Comparison of ENCODE assay signal across 2 cellular contexts in the genomic region with DNA sequence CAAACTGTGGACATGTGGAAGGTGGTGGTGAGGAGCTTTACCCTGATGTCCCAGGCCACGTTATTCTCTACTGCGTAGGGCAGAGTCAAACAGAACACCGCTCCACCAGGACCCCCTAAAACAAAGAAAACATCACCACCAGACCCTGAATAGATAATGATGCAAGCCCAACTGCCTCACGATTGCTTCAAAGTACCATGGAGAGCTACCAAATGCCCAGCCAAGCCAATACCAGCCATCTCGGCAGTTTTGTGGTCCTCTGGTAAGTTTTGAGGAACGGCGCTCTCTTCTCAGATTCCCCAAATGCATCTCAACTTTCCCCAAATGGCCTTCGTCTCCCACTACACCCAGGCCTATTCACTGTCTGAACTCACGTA.
TF ChIP-seq lines count a peak whose summit lies in the region.

No MANE protein-coding gene starts in this region.

TF ChIP-seq in SK-N-SH, 30 proteins besides CTCF, POLR2A, EP300 and RAD21 (continued from another document):
- TF ChIP-seq, protein P1, sequence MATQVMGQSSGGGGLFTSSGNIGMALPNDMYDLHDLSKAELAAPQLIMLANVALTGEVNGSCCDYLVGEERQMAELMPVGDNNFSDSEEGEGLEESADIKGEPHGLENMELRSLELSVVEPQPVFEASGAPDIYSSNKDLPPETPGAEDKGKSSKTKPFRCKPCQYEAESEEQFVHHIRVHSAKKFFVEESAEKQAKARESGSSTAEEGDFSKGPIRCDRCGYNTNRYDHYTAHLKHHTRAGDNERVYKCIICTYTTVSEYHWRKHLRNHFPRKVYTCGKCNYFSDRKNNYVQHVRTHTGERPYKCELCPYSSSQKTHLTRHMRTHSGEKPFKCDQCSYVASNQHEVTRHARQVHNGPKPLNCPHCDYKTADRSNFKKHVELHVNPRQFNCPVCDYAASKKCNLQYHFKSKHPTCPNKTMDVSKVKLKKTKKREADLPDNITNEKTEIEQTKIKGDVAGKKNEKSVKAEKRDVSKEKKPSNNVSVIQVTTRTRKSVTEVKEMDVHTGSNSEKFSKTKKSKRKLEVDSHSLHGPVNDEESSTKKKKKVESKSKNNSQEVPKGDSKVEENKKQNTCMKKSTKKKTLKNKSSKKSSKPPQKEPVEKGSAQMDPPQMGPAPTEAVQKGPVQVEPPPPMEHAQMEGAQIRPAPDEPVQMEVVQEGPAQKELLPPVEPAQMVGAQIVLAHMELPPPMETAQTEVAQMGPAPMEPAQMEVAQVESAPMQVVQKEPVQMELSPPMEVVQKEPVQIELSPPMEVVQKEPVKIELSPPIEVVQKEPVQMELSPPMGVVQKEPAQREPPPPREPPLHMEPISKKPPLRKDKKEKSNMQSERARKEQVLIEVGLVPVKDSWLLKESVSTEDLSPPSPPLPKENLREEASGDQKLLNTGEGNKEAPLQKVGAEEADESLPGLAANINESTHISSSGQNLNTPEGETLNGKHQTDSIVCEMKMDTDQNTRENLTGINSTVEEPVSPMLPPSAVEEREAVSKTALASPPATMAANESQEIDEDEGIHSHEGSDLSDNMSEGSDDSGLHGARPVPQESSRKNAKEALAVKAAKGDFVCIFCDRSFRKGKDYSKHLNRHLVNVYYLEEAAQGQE (IDR thresholded peaks at IDR 0.05; ENCODE audit: low read depth, low read length) = peak; percentile 90
- no peak for TF ChIP-seq CHD2 (IDR thresholded peaks at IDR 0.05; ENCODE audit: low read length, partially characterized antibody)
- no peak for TF ChIP-seq MEF2A (IDR thresholded peaks at IDR 0.05; ENCODE audit: borderline replicate concordance, low read depth)
- TF ChIP-seq JUND (IDR thresholded peaks at IDR 0.05) = no peak
- TF ChIP-seq TEAD4 (IDR thresholded peaks at IDR 0.05; ENCODE audit: borderline replicate concordance, insufficient read depth) = no peak
- no peak for TF ChIP-seq FOSL2 (IDR thresholded peaks at IDR 0.05; ENCODE audit: borderline replicate concordance, low read depth)
- TF ChIP-seq RXRA (IDR thresholded peaks at IDR 0.05; ENCODE audit: borderline replicate concordance, low read depth) = no peak

TF ChIP-seq in SK-N-SH treated with all-trans-retinoic acid at 6 μM for 48 hours, 23 proteins besides CTCF, POLR2A, EP300 and RAD21 (continued from another document):
- TF ChIP-seq ARNTL (CRISPR knock-in tag; IDR thresholded peaks at IDR 0.05; ENCODE audit: borderline replicate concordance, low read depth) = no peak
- no peak for TF ChIP-seq CSDC2 (CRISPR knock-in tag; IDR thresholded peaks at IDR 0.05)
- TF ChIP-seq, protein P2, sequence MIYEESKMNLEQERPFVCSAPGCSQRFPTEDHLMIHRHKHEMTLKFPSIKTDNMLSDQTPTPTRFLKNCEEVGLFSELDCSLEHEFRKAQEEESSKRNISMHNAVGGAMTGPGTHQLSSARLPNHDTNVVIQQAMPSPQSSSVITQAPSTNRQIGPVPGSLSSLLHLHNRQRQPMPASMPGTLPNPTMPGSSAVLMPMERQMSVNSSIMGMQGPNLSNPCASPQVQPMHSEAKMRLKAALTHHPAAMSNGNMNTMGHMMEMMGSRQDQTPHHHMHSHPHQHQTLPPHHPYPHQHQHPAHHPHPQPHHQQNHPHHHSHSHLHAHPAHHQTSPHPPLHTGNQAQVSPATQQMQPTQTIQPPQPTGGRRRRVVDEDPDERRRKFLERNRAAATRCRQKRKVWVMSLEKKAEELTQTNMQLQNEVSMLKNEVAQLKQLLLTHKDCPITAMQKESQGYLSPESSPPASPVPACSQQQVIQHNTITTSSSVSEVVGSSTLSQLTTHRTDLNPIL (CRISPR knock-in tag; IDR thresholded peaks at IDR 0.05; ENCODE audit: low read depth) = no peak
- TF ChIP-seq, protein P3, sequence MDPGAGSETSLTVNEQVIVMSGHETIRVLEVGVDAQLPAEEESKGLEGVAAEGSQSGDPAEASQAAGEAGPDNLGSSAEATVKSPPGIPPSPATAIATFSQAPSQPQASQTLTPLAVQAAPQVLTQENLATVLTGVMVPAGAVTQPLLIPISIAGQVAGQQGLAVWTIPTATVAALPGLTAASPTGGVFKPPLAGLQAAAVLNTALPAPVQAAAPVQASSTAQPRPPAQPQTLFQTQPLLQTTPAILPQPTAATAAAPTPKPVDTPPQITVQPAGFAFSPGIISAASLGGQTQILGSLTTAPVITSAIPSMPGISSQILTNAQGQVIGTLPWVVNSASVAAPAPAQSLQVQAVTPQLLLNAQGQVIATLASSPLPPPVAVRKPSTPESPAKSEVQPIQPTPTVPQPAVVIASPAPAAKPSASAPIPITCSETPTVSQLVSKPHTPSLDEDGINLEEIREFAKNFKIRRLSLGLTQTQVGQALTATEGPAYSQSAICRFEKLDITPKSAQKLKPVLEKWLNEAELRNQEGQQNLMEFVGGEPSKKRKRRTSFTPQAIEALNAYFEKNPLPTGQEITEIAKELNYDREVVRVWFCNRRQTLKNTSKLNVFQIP (CRISPR knock-in tag; IDR thresholded peaks at IDR 0.05; ENCODE audit: borderline replicate concordance, low read depth) = no peak
- no peak for TF ChIP-seq SNAI2 (CRISPR knock-in tag; IDR thresholded peaks at IDR 0.05)
- no peak for TF ChIP-seq ESRRG (CRISPR knock-in tag; IDR thresholded peaks at IDR 0.05)
- TF ChIP-seq, protein P4, sequence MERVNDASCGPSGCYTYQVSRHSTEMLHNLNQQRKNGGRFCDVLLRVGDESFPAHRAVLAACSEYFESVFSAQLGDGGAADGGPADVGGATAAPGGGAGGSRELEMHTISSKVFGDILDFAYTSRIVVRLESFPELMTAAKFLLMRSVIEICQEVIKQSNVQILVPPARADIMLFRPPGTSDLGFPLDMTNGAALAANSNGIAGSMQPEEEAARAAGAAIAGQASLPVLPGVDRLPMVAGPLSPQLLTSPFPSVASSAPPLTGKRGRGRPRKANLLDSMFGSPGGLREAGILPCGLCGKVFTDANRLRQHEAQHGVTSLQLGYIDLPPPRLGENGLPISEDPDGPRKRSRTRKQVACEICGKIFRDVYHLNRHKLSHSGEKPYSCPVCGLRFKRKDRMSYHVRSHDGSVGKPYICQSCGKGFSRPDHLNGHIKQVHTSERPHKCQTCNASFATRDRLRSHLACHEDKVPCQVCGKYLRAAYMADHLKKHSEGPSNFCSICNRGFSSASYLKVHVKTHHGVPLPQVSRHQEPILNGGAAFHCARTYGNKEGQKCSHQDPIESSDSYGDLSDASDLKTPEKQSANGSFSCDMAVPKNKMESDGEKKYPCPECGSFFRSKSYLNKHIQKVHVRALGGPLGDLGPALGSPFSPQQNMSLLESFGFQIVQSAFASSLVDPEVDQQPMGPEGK (CRISPR knock-in tag; IDR thresholded peaks at IDR 0.05; ENCODE audit: borderline replicate concordance) = no peak
- no peak for TF ChIP-seq RARB (CRISPR knock-in tag; IDR thresholded peaks at IDR 0.05)
- no peak for TF ChIP-seq BACH2 (CRISPR knock-in tag; IDR thresholded peaks at IDR 0.05; ENCODE audit: borderline replicate concordance)
- no peak for TF ChIP-seq GLIS3 (CRISPR knock-in tag; IDR thresholded peaks at IDR 0.05)
- TF ChIP-seq ZC3H10 (CRISPR knock-in tag; IDR thresholded peaks at IDR 0.05) = no peak
- TF ChIP-seq ZNF565 (CRISPR knock-in tag; conservative IDR thresholded peaks at IDR 0.05; ENCODE audit: low read depth) = no peak
